ENCODE assay signal across 22 cellular contexts in genomic region chrX:116417214-116417613, GRCh38. TPM values are rescaled to one million over a fixed set of nuclear protein-coding genes. Genes with fewer than 3 reads are reported as not detected.
"Had no signal": no experiment of that assay in that cellular context is flagged by ENCODE, and none has a peak within 500 bp of the region (broad histone marks: within the 10 kb centered on the region; RNA-seq: fewer than 3 reads in every experiment).

No MANE protein-coding gene starts in this region.

- H3K27me3 Mint-ChIP-seq: activated CD4-positive, alpha-beta T cell treated with anti-CD3 and anti-CD28 coated beads, Interleukin-2, amount 10 ng/mL, durations not matched to agents 24 days and 14 days; activated naive CD8-positive, alpha-beta T cell; stimulated activated naive CD8-positive, alpha-beta T cell treated with anti-CD3 and anti-CD28 coated beads, Interleukin-15, amount 100 ng/mL, for 72 hours had no signal

- H3K9me3 ChIP-seq: lower lobe of right lung, psoas muscle, right lobe of liver, testis, upper lobe of right lung had no signal

- H3K4me3 Mint-ChIP-seq: activated CD4-positive, alpha-beta T cell treated with anti-CD3 and anti-CD28 coated beads, Interleukin-2, amount 10 ng/mL, durations not matched to agents 24 days and 14 days; activated CD8-positive, alpha-beta T cell treated with anti-CD3 and anti-CD28 coated beads, Interleukin-2, amount 10 ng/mL, durations not matched to agents 7 days and 5 days; activated naive CD8-positive, alpha-beta T cell; brain; neural crest cell; stimulated activated naive CD8-positive, alpha-beta T cell treated with anti-CD3 and anti-CD28 coated beads, Interleukin-15, amount 100 ng/mL, for 72 hours had no signal

- H3K27ac ChIP-seq: lower lobe of right lung, psoas muscle, right lobe of liver, testis, upper lobe of right lung had no signal

- FAIRE-seq: frontal cortex had no signal

- H3K27me3 ChIP-seq: testis, upper lobe of right lung had no signal

- H3K27ac Mint-ChIP-seq: activated CD4-positive, alpha-beta T cell treated with anti-CD3 and anti-CD28 coated beads, Interleukin-2, amount 10 ng/mL, durations not matched to agents 24 days and 14 days; activated CD8-positive, alpha-beta T cell treated with anti-CD3 and anti-CD28 coated beads, Interleukin-2, amount 10 ng/mL, durations not matched to agents 7 days and 5 days; activated naive CD8-positive, alpha-beta T cell; brain; stimulated activated naive CD8-positive, alpha-beta T cell treated with anti-CD3 and anti-CD28 coated beads, Interleukin-15, amount 100 ng/mL, for 72 hours had no signal

- H3K9me3 Mint-ChIP-seq: activated CD4-positive, alpha-beta T cell treated with anti-CD3 and anti-CD28 coated beads, Interleukin-2, amount 10 ng/mL, durations not matched to agents 24 days and 14 days; brain; neural crest cell; stimulated activated naive CD8-positive, alpha-beta T cell treated with anti-CD3 and anti-CD28 coated beads, Interleukin-15, amount 100 ng/mL, for 72 hours had no signal

- H3K4me1 ChIP-seq: lower lobe of right lung, psoas muscle, right lobe of liver, testis, upper lobe of right lung had no signal

- H3K4me1 Mint-ChIP-seq: activated CD4-positive, alpha-beta T cell treated with anti-CD3 and anti-CD28 coated beads, Interleukin-2, amount 10 ng/mL, durations not matched to agents 24 days and 14 days; brain; neural crest cell; stimulated activated naive CD8-positive, alpha-beta T cell treated with anti-CD3 and anti-CD28 coated beads, Interleukin-15, amount 100 ng/mL, for 72 hours had no signal

- H3K4me3 ChIP-seq: lower lobe of right lung, psoas muscle, right lobe of liver, testis, upper lobe of right lung had no signal

- H3K36me3 ChIP-seq: lower lobe of right lung, right lobe of liver, upper lobe of right lung had no signal

- H3K36me3 Mint-ChIP-seq: activated naive CD8-positive, alpha-beta T cell; brain had no signal

- DNase-seq: activated CD4-positive, alpha-beta T cell treated with anti-CD3 and anti-CD28 coated beads, Interleukin-2, amount 10 ng/mL, durations not matched to agents 24 days and 14 days; activated CD4-positive, CD25-positive, alpha-beta regulatory T cell; activated CD8-positive, alpha-beta memory T cell treated with anti-CD3 and anti-CD28 coated beads, Interleukin-2, amount 50 U/mL, for 4 hours; activated CD8-positive, alpha-beta T cell treated with anti-CD3 and anti-CD28 coated beads, Interleukin-2, amount 10 ng/mL, durations not matched to agents 7 days and 5 days; activated gamma-delta T cell; activated T-cell treated with anti-CD3 and anti-CD28 coated beads, Interleukin-2, amount 50 U/mL, for 48 hours; cortex of kidney; effector CD4-positive, alpha-beta T cell; head of caudate nucleus; left cardiac atrium; lower lobe of right lung; psoas muscle; right lobe of liver; stimulated activated naive CD8-positive, alpha-beta T cell treated with anti-CD3 and anti-CD28 coated beads, Interleukin-15, amount 100 ng/mL, for 72 hours; testis; upper lobe of right lung had no signal

RNA-seq across cellular contexts. Expression of gene SLC6A14, which starts 19.2 kb away (rescaled TPM):
- total RNA-seq: activated CD4-positive, alpha-beta T cell treated with anti-CD3 and anti-CD28 coated beads, Interleukin-2, amount 10 ng/mL, durations not matched to agents 24 days and 14 days; activated CD8-positive, alpha-beta T cell treated with anti-CD3 and anti-CD28 coated beads, Interleukin-2, amount 10 ng/mL, durations not matched to agents 7 days and 5 days; endothelial cell of umbilical vein; frontal cortex; left cardiac atrium; neural crest cell; osteoblast; psoas muscle; right lobe of liver; testis had no signal
- polyA plus RNA-seq: endothelial cell of umbilical vein had no signal

RNA-seq across cellular contexts. Expression of gene CT83, which starts 45.6 kb away (rescaled TPM):
- total RNA-seq: activated CD4-positive, alpha-beta T cell treated with anti-CD3 and anti-CD28 coated beads, Interleukin-2, amount 10 ng/mL, durations not matched to agents 24 days and 14 days; activated CD8-positive, alpha-beta T cell treated with anti-CD3 and anti-CD28 coated beads, Interleukin-2, amount 10 ng/mL, durations not matched to agents 7 days and 5 days; endothelial cell of umbilical vein; frontal cortex; left cardiac atrium; lower lobe of right lung; neural crest cell; osteoblast; psoas muscle; right lobe of liver; upper lobe of right lung had no signal
- polyA plus RNA-seq: endothelial cell of umbilical vein, psoas muscle had no signal
